Comparison of ENCODE assay signal across 1 cellular context in the genomic region with DNA sequence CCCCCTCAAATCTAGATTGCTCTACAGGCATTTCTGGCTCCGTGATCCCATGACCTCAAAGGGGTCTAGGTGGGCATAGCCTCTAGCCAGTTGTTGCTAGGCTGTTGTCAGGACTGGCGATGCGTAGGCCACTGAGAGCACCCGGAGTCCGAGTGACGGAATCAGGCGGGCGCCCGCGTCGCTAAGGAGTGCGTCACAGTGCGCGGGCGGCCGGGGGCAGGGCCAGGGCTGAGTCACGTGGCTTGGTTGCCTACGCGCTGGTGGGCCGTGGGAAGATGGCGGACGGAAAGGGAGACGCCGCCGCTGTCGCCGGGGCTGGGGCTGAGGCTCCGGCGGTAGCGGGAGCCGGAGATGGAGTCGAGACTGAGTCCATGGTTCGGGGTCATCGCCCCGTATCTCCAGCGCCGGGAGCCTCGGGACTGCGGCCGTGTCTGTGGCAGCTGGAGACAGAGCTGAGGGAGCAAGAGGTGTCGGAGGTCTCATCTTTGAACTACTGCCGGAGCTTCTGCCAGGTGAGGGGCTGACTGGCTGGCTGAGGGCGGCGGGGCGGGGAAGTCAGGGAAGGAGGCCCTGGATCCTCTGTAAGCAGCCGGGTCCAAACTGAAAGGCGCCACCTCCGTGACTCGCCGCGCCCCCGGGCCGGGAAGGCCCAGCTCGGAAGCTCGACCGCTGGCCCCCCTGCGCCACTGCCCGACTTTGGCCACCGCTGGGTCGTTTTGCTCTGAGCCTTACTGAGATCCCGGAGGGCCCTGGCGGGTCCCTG.
A peak's percentile ranks its signal among the peaks of the same experiment; 100 is the strongest.
TF ChIP-seq lines count a peak whose summit lies in the region.

A gene with protein sequence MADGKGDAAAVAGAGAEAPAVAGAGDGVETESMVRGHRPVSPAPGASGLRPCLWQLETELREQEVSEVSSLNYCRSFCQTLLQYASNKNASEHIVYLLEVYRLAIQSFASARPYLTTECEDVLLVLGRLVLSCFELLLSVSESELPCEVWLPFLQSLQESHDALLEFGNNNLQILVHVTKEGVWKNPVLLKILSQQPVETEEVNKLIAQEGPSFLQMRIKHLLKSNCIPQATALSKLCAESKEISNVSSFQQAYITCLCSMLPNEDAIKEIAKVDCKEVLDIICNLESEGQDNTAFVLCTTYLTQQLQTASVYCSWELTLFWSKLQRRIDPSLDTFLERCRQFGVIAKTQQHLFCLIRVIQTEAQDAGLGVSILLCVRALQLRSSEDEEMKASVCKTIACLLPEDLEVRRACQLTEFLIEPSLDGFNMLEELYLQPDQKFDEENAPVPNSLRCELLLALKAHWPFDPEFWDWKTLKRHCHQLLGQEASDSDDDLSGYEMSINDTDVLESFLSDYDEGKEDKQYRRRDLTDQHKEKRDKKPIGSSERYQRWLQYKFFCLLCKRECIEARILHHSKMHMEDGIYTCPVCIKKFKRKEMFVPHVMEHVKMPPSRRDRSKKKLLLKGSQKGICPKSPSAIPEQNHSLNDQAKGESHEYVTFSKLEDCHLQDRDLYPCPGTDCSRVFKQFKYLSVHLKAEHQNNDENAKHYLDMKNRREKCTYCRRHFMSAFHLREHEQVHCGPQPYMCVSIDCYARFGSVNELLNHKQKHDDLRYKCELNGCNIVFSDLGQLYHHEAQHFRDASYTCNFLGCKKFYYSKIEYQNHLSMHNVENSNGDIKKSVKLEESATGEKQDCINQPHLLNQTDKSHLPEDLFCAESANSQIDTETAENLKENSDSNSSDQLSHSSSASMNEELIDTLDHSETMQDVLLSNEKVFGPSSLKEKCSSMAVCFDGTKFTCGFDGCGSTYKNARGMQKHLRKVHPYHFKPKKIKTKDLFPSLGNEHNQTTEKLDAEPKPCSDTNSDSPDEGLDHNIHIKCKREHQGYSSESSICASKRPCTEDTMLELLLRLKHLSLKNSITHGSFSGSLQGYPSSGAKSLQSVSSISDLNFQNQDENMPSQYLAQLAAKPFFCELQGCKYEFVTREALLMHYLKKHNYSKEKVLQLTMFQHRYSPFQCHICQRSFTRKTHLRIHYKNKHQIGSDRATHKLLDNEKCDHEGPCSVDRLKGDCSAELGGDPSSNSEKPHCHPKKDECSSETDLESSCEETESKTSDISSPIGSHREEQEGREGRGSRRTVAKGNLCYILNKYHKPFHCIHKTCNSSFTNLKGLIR (N-terminal part only) (plus strand): TSS at position 263 of the 763 bp plus-strand sequence. CDS start 13 bp downstream, at position 276.

TF ChIP-seq in HepG2, 621 proteins besides CTCF, POLR2A, EP300 and RAD21 (continued from another document and continues in another):
- TF ChIP-seq PPARG (CRISPR knock-in tag; conservative IDR thresholded peaks at IDR 0.05) (no peak), REXO4 (CRISPR knock-in tag; IDR thresholded peaks at IDR 0.05; ENCODE audit: borderline replicate concordance) (no peak), ZNF17 (CRISPR knock-in tag; IDR thresholded peaks at IDR 0.05) (no peak), ZNF567 (CRISPR knock-in tag; IDR thresholded peaks at IDR 0.05; ENCODE audit: borderline replicate concordance) (peak; percentile 22; the same call in 1 of the 2 replicates), ZNF251 (CRISPR knock-in tag; IDR thresholded peaks at IDR 0.05) (no peak), ATF1 (CRISPR knock-in tag; IDR thresholded peaks at IDR 0.05) (peak; percentile 100), RFX3 (CRISPR knock-in tag; IDR thresholded peaks at IDR 0.05) (peak; percentile 57), ZKSCAN5 (CRISPR knock-in tag; IDR thresholded peaks at IDR 0.05) (no peak), PLRG1 (conservative IDR thresholded peaks at IDR 0.05) (no peak), ZNF616 (CRISPR knock-in tag; IDR thresholded peaks at IDR 0.05; ENCODE audit: low read depth) (0 out of 2 replicates have a peak, but pooled peaks have one; percentile 43), ZNF296 (CRISPR knock-in tag; conservative IDR thresholded peaks at IDR 0.05) (peak; percentile 86), CHD2 (IDR thresholded peaks at IDR 0.05; ENCODE audit: low read depth, low read length) (peak; percentile 50), SKI (IDR thresholded peaks at IDR 0.05; ENCODE audit: partially characterized antibody) (no peak), ZNF136 (CRISPR knock-in tag; IDR thresholded peaks at IDR 0.05; ENCODE audit: low read depth) (no peak), ZNF768 (CRISPR knock-in tag; IDR thresholded peaks at IDR 0.05) (peak; percentile 38; the same call in 1 of the 2 replicates), XBP1 (CRISPR knock-in tag; IDR thresholded peaks at IDR 0.05) (peak; percentile 82; the same call in 1 of the 2 replicates), GLI4 (CRISPR knock-in tag; IDR thresholded peaks at IDR 0.05; ENCODE audit: borderline replicate concordance) (no peak; the same call in 1 of the 2 replicates), ZNF431 (CRISPR knock-in tag; IDR thresholded peaks at IDR 0.05; ENCODE audit: borderline replicate concordance, low read depth) (peak; percentile 79; the same call in 1 of the 2 replicates), HOXD1 (CRISPR knock-in tag; IDR thresholded peaks at IDR 0.05) (peak; percentile 83; the same call in 1 of the 2 replicates), MTF2 (CRISPR knock-in tag; IDR thresholded peaks at IDR 0.05; ENCODE audit: borderline replicate concordance) (no peak), ZFP41 (CRISPR knock-in tag; IDR thresholded peaks at IDR 0.05; ENCODE audit: borderline replicate concordance) (peak; percentile 65; the same call in 1 of the 2 replicates), ZNF737 (CRISPR knock-in tag; IDR thresholded peaks at IDR 0.05; ENCODE audit: borderline replicate concordance) (no peak), MEIS1 (CRISPR knock-in tag; IDR thresholded peaks at IDR 0.05; ENCODE audit: borderline replicate concordance) (peak; percentile 43; the same call in 1 of the 2 replicates), ZNF282 (IDR thresholded peaks at IDR 0.05; ENCODE audit: partially characterized antibody) (no peak), TCF12 (IDR thresholded peaks at IDR 0.05) (no peak), TCF12 (CRISPR knock-in tag; IDR thresholded peaks at IDR 0.05) (no peak), PHF20 (CRISPR knock-in tag; IDR thresholded peaks at IDR 0.05) (peak; percentile 97), SCMH1 (CRISPR knock-in tag; IDR thresholded peaks at IDR 0.05; ENCODE audit: borderline replicate concordance) (no peak)
- TF ChIP-seq, protein P1, sequence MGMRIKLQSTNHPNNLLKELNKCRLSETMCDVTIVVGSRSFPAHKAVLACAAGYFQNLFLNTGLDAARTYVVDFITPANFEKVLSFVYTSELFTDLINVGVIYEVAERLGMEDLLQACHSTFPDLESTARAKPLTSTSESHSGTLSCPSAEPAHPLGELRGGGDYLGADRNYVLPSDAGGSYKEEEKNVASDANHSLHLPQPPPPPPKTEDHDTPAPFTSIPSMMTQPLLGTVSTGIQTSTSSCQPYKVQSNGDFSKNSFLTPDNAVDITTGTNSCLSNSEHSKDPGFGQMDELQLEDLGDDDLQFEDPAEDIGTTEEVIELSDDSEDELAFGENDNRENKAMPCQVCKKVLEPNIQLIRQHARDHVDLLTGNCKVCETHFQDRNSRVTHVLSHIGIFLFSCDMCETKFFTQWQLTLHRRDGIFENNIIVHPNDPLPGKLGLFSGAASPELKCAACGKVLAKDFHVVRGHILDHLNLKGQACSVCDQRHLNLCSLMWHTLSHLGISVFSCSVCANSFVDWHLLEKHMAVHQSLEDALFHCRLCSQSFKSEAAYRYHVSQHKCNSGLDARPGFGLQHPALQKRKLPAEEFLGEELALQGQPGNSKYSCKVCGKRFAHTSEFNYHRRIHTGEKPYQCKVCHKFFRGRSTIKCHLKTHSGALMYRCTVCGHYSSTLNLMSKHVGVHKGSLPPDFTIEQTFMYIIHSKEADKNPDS (CRISPR knock-in tag; IDR thresholded peaks at IDR 0.05) = no peak
- TF ChIP-seq, protein P2, sequence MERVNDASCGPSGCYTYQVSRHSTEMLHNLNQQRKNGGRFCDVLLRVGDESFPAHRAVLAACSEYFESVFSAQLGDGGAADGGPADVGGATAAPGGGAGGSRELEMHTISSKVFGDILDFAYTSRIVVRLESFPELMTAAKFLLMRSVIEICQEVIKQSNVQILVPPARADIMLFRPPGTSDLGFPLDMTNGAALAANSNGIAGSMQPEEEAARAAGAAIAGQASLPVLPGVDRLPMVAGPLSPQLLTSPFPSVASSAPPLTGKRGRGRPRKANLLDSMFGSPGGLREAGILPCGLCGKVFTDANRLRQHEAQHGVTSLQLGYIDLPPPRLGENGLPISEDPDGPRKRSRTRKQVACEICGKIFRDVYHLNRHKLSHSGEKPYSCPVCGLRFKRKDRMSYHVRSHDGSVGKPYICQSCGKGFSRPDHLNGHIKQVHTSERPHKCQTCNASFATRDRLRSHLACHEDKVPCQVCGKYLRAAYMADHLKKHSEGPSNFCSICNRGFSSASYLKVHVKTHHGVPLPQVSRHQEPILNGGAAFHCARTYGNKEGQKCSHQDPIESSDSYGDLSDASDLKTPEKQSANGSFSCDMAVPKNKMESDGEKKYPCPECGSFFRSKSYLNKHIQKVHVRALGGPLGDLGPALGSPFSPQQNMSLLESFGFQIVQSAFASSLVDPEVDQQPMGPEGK (CRISPR knock-in tag; IDR thresholded peaks at IDR 0.05) = 0 out of 2 replicates have a peak, but pooled peaks have one; percentile 7
- TF ChIP-seq, protein P3, sequence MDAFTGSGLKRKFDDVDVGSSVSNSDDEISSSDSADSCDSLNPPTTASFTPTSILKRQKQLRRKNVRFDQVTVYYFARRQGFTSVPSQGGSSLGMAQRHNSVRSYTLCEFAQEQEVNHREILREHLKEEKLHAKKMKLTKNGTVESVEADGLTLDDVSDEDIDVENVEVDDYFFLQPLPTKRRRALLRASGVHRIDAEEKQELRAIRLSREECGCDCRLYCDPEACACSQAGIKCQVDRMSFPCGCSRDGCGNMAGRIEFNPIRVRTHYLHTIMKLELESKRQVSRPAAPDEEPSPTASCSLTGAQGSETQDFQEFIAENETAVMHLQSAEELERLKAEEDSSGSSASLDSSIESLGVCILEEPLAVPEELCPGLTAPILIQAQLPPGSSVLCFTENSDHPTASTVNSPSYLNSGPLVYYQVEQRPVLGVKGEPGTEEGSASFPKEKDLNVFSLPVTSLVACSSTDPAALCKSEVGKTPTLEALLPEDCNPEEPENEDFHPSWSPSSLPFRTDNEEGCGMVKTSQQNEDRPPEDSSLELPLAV (CRISPR knock-in tag; conservative IDR thresholded peaks at IDR 0.05; ENCODE audit: low read depth) = no peak
- TF ChIP-seq, protein P4, sequence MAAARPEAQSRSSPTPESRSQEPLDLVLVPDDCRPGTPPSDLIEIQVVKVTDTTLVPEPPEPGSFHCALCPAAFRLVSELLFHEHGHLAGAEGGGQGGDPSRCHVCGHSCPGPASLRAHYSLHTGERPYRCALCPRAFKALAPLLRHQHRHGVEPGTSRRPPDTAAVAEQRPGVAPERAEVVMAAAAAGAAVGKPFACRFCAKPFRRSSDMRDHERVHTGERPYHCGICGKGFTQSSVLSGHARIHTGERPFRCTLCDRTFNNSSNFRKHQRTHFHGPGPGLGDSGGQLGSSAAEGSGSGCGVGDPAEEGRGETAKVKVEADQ (CRISPR knock-in tag; IDR thresholded peaks at IDR 0.05; ENCODE audit: borderline replicate concordance) = peak; percentile 47; the same call in 1 of the 2 replicates
- TF ChIP-seq, protein P5, sequence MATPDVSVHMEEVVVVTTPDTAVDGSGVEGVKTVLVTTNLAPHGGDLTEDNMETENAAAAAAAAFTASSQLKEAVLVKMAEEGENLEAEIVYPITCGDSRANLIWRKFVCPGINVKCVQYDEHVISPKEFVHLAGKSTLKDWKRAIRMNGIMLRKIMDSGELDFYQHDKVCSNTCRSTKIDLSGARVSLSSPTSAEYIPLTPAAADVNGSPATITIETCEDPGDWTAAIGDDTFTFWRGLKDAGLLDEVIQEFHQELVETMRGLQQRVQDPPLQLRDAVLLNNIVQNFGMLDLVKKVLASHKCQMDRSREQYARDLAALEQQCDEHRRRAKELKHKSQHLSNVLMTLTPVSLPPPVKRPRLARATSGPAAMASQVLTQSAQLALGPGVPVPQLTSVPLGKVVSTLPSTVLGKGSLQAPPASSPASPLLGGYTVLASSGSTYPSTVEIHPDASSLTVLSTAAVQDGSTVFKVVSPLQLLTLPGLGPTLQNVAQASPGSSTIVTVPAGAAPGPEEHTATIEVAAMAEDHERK (CRISPR knock-in tag; IDR thresholded peaks at IDR 0.05; ENCODE audit: low read depth) = 0 out of 2 replicates have a peak, but pooled peaks have one; percentile 55
- TF ChIP-seq, protein P6, sequence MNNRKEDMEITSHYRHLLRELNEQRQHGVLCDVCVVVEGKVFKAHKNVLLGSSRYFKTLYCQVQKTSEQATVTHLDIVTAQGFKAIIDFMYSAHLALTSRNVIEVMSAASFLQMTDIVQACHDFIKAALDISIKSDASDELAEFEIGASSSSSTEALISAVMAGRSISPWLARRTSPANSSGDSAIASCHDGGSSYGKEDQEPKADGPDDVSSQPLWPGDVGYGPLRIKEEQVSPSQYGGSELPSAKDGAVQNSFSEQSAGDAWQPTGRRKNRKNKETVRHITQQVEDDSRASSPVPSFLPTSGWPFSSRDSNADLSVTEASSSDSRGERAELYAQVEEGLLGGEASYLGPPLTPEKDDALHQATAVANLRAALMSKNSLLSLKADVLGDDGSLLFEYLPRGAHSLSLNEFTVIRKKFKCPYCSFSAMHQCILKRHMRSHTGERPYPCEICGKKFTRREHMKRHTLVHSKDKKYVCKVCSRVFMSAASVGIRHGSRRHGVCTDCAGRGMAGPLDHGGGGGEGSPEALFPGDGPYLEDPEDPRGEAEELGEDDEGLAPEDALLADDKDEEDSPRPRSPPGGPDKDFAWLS (CRISPR knock-in tag; IDR thresholded peaks at IDR 0.05; ENCODE audit: borderline replicate concordance) = no peak
- TF ChIP-seq, protein P7, sequence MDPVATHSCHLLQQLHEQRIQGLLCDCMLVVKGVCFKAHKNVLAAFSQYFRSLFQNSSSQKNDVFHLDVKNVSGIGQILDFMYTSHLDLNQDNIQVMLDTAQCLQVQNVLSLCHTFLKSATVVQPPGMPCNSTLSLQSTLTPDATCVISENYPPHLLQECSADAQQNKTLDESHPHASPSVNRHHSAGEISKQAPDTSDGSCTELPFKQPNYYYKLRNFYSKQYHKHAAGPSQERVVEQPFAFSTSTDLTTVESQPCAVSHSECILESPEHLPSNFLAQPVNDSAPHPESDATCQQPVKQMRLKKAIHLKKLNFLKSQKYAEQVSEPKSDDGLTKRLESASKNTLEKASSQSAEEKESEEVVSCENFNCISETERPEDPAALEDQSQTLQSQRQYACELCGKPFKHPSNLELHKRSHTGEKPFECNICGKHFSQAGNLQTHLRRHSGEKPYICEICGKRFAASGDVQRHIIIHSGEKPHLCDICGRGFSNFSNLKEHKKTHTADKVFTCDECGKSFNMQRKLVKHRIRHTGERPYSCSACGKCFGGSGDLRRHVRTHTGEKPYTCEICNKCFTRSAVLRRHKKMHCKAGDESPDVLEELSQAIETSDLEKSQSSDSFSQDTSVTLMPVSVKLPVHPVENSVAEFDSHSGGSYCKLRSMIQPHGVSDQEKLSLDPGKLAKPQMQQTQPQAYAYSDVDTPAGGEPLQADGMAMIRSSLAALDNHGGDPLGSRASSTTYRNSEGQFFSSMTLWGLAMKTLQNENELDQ (CRISPR knock-in tag; IDR thresholded peaks at IDR 0.05; ENCODE audit: borderline replicate concordance) = no peak
- TF ChIP-seq, protein P8, sequence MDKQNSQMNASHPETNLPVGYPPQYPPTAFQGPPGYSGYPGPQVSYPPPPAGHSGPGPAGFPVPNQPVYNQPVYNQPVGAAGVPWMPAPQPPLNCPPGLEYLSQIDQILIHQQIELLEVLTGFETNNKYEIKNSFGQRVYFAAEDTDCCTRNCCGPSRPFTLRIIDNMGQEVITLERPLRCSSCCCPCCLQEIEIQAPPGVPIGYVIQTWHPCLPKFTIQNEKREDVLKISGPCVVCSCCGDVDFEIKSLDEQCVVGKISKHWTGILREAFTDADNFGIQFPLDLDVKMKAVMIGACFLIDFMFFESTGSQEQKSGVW (CRISPR knock-in tag; IDR thresholded peaks at IDR 0.05; ENCODE audit: borderline replicate concordance) = no peak
